In genomic region chr13:26025196-26025595, GRCh38 we compare ENCODE assay signal across 15 cellular contexts. TPM values are rescaled to one million over a fixed set of nuclear protein-coding genes. Genes with fewer than 3 reads are reported as not detected.
DNase-seq lines count a peak whose midpoint lies in the region; ATAC-seq and TF ChIP-seq lines count a peak whose summit lies in the region.
"Had no signal": no experiment of that assay in that cellular context is flagged by ENCODE, and none has a peak within 500 bp of the region (broad histone marks: within the 10 kb centered on the region; RNA-seq: fewer than 3 reads in every experiment).

No MANE protein-coding gene starts in this region.

- no peak overlapping the region for H3K4me3 ChIP-seq in IMR-90 (ENCODE audit: insufficient read depth, low read depth, low read length)
- no peak overlapping the region for H3K4me3 ChIP-seq in SJCRH30
- H3K4me3 ChIP-seq in mucosa of descending colon, result no peak overlapping the region
- H3K4me3 ChIP-seq: breast epithelium, GM23248, right atrium auricular region had no signal

- peak overlapping the region; percentile 3 for H2AFZ ChIP-seq in IMR-90 (replicated peaks; ENCODE audit: low read length, poor library complexity)
- H2AFZ ChIP-seq: GM23248 had no signal

- no peak overlapping the region for H2AK5ac ChIP-seq in IMR-90 (ENCODE audit: low read depth, low read length)

- no peaks in the 10 kb centered on the region for H3K36me3 ChIP-seq in IMR-90 (ENCODE audit: control insufficient read depth, insufficient read depth, low read length)
- H3K36me3 ChIP-seq in SJCRH30, result no peaks in the 10 kb centered on the region
- H3K36me3 ChIP-seq in mucosa of descending colon (ENCODE audit: low read depth), result no peaks in the 10 kb centered on the region
- H3K36me3 ChIP-seq: breast epithelium, right atrium auricular region had no signal

- H2BK15ac ChIP-seq in IMR-90 (ENCODE audit: low read depth, low read length), result no peak overlapping the region

- H4K8ac ChIP-seq in IMR-90 (ENCODE audit: low read depth in 2 of 2, low read length in 2 of 2), result no peak overlapping the region

- H3K4me1 ChIP-seq in IMR-90 (ENCODE audit: control insufficient read depth, insufficient read depth, low read length), result no peaks in the 10 kb centered on the region
- H3K4me1 ChIP-seq in SJCRH30, result peaks cover 53% of the 10 kb centered on the region
- H3K4me1 ChIP-seq in mucosa of descending colon (ENCODE audit: low read depth), result no peaks in the 10 kb centered on the region

- H3K56ac ChIP-seq in IMR-90 (ENCODE audit: extremely low read depth, insufficient read depth, low read length), result no peak overlapping the region

- no peak overlapping the region for H3K4me2 ChIP-seq in IMR-90 (ENCODE audit: low read depth, low read length)

- H3K23ac ChIP-seq in IMR-90 (ENCODE audit: low read depth, low read length), result no peak overlapping the region

- H2BK5ac ChIP-seq in IMR-90 (ENCODE audit: low read depth, low read length, poor library complexity, severe bottlenecking), result no peak overlapping the region

- no peak overlapping the region for H2BK120ac ChIP-seq in IMR-90 (ENCODE audit: low read depth, low read length)

- no peak overlapping the region for H2BK20ac ChIP-seq in IMR-90 (ENCODE audit: low read depth, low read length)

- dilution Hi-C loops in IMR-90 (cut with HindIII; ENCODE audit: low sequenced_read_pairs, unreplicated experiment), result no loop called here

- no peak for TF ChIP-seq RAD21 in IMR-90 (IDR thresholded peaks at IDR 0.05; ENCODE audit: low read length)

- no peak overlapping the region for H3K4ac ChIP-seq in IMR-90 (ENCODE audit: low read depth, low read length)

- no TSS peak for BruUV-seq in IMR-90 (replicated peaks; lab: Mats Ljungman, UMichigan)

- no peak for TF ChIP-seq CTCF in IMR-90 (conservative IDR thresholded peaks at IDR 0.05; ENCODE audit: low read depth, low read length)
- no peak for TF ChIP-seq CTCF in mucosa of descending colon (IDR thresholded peaks at IDR 0.05)

- H3K27ac ChIP-seq in IMR-90 (ENCODE audit: insufficient read depth, low read length), result no peak overlapping the region
- peak overlapping the region; percentile 12 for H3K27ac ChIP-seq in SJCRH30
- H3K27ac ChIP-seq: breast epithelium, foreskin keratinocyte, GM23248, right atrium auricular region had no signal

- no peak for ATAC-seq in IMR-90 (ENCODE audit: low read depth)
- ATAC-seq in sciatic nerve, result peak; percentile 49
- ATAC-seq in mucosa of descending colon, result no peak
- ATAC-seq: activated CD8-positive, alpha-beta memory T cell treated with anti-CD3 and anti-CD28 coated beads, Interleukin-2, amount 10 ng/mL, durations not matched to agents 7 days and 5 days; activated T-helper 17 cell treated with anti-CD3 and anti-CD28 coated beads, Interleukin-2, amount 50 U/mL, for 72 hours; foreskin keratinocyte had no signal

- POLR2A ChIA-PET in IMR-90 (lab: Charles Lee; ENCODE audit: unreplicated experiment), result no interaction called here

- no peaks in the 10 kb centered on the region for H3K79me1 ChIP-seq in IMR-90 (ENCODE audit: low read depth in 1 of 2, low read length in 2 of 2)

- H3K9me3 ChIP-seq in IMR-90 (ENCODE audit: control insufficient read depth, insufficient read depth, low read length) (no peaks in the 10 kb centered on the region), SJCRH30 (replicated peaks) (no peaks in the 10 kb centered on the region), mucosa of descending colon (no peaks in the 10 kb centered on the region)
- H3K9me3 ChIP-seq: breast epithelium, right atrium auricular region had no signal

- H3K9ac ChIP-seq in IMR-90 (ENCODE audit: low read depth, low read length), result no peak overlapping the region
- H3K9ac ChIP-seq: GM23248 had no signal

- in situ Hi-C loops in IMR-90 (cut with MboI; ENCODE audit: low sequenced_read_pairs), result no loop called here

- 0% methylated on average over 1 of the region's 12 CpGs; no CpG with 5 or more reads in 1 of the 2 experiments for WGBS in IMR-90 (ENCODE audit: extremely low coverage in 2 of 2, insufficient read length in 1 of 2), 2 experiments

- H3K18ac ChIP-seq in IMR-90 (ENCODE audit: low read depth, low read length), result no peak overlapping the region

- H4K20me1 ChIP-seq in IMR-90 (ENCODE audit: insufficient read depth, low read length), result no peaks in the 10 kb centered on the region

- TF ChIP-seq POLR2A in IMR-90 (IDR thresholded peaks at IDR 0.05; ENCODE audit: low read depth, low read length), result no peak

- H3K9me1 ChIP-seq in IMR-90 (ENCODE audit: insufficient read depth, low read length), result 0 out of 2 replicates have a peak, but pooled peaks cover 3% of the 10 kb centered on the region

- CTCF ChIA-PET in IMR-90 (lab: Yijun Ruan, JAX), result no interaction called here

- no peak overlapping the region for H4K91ac ChIP-seq in IMR-90 (ENCODE audit: insufficient read depth, low read depth, low read length)

- H2AK9ac ChIP-seq in IMR-90 (replicated peaks; ENCODE audit: low read depth, low read length, poor library complexity), result no peak overlapping the region

- H3K27me3 ChIP-seq in IMR-90 (ENCODE audit: control insufficient read depth, insufficient read depth, low read length) (no peaks in the 10 kb centered on the region), SJCRH30 (no peaks in the 10 kb centered on the region)
- H3K27me3 ChIP-seq: breast epithelium, foreskin keratinocyte, right atrium auricular region had no signal

- no peak for DNase-seq in IMR-90
- DNase-seq in SJCRH30, result peak; percentile 73 to 78
- peak; percentile 44 for DNase-seq in left kidney (ENCODE audit: low read depth, low spot score)
- DNase-seq in sciatic nerve (ENCODE audit: low spot score), result no peak
- no peak for DNase-seq in cortex of kidney (lab: John Stamatoyannopoulos, UW)
- DNase-seq in activated CD8-positive, alpha-beta memory T cell treated with anti-CD3 and anti-CD28 coated beads for 24 hours, result no peak
- no peak for DNase-seq in mucosa of descending colon
- DNase-seq: activated CD8-positive, alpha-beta memory T cell treated with anti-CD3 and anti-CD28 coated beads, Interleukin-2, amount 10 ng/mL, durations not matched to agents 7 days and 5 days; foreskin keratinocyte; GM23248; mesendoderm; stimulated activated CD4-positive, alpha-beta T cell treated with anti-CD3 and anti-CD28 coated beads, Interleukin-15, amount 100 ng/mL, for 24 hours had no signal

- intact Hi-C loops in IMR-90 (cut with micrococcal nuclease) (no loop called here), sciatic nerve (cut with DNase I) (no loop called here), mucosa of descending colon (cut with DNase I, micrococcal nuclease) (no loop called here)

- H4K5ac ChIP-seq in IMR-90 (ENCODE audit: low read depth, low read length), result no peak overlapping the region

- no peak overlapping the region for H3K14ac ChIP-seq in IMR-90 (replicated peaks; ENCODE audit: low read depth, low read length)

TF ChIP-seq in IMR-90, 13 proteins besides CTCF, POLR2A, EP300 and RAD21:
- TF ChIP-seq ELK1 (IDR thresholded peaks at IDR 0.05; ENCODE audit: borderline replicate concordance, low read depth, low read length) (no peak), MXI1 (IDR thresholded peaks at IDR 0.05; ENCODE audit: borderline replicate concordance, low read depth, low read length) (no peak), CHD1 (IDR thresholded peaks at IDR 0.05; ENCODE audit: low read depth, low read length) (no peak), MAFK (IDR thresholded peaks at IDR 0.05; ENCODE audit: low read depth, low read length) (no peak), SMC3 (IDR thresholded peaks at IDR 0.05; ENCODE audit: low read depth, low read length) (no peak), FOS (IDR thresholded peaks at IDR 0.05; ENCODE audit: low read depth, low read length) (no peak), MAZ (IDR thresholded peaks at IDR 0.05; ENCODE audit: borderline replicate concordance, low read depth, low read length) (no peak), NFE2L2 (IDR thresholded peaks at IDR 0.05; ENCODE audit: low read depth, low read length) (no peak), USF2 (IDR thresholded peaks at IDR 0.05; ENCODE audit: low read depth, low read length) (no peak), RCOR1 (IDR thresholded peaks at IDR 0.05; ENCODE audit: insufficient replicate concordance, low read length) (no peak), RFX5 (IDR thresholded peaks at IDR 0.05; ENCODE audit: low read depth, low read length) (no peak), CEBPB (IDR thresholded peaks at IDR 0.05; ENCODE audit: low read depth, low read length) (no peak), BHLHE40 (IDR thresholded peaks at IDR 0.05; ENCODE audit: low read depth, low read length) (no peak)
TF ChIP-seq in IMR-90: peak in this region for 0.

RNA-seq across cellular contexts. Expression of gene SHISA2, which starts 26.6 kb away (rescaled TPM):
- total RNA-seq in IMR-90 (2012; rRNA removed) (under 0.01 TPM in 1 of 2 replicates, not detected in the other), sciatic nerve (2.9 TPM), mucosa of descending colon (under 1 TPM; 0.26 to 0.43 (median 0.32) TPM)
- not detected in 2 replicates for polyA plus RNA-seq in IMR-90 (2012; rRNA removed)
- polyA plus RNA-seq in IMR-90 (2012; cell fraction: cytosol; rRNA removed), result not detected in 2 replicates
- polyA plus RNA-seq in IMR-90 (2012; cell fraction: nucleus; rRNA removed; ENCODE audit: low replicate concordance), result 0.04 TPM in 1 of 2 replicates, not detected in the other
- 43.1 and 48.7 TPM in 2 replicates for total RNA-seq in SJCRH30 (2014; rRNA removed; shearing (Covaris generic))
- total RNA-seq: right atrium auricular region had no signal

Comparison
In these comparisons a context has a peak if more than half of its experiments do, and no peak if none do; other contexts are left out.
1. DNase-seq: peak in SJCRH30 (2 of 2) and left kidney (single experiment); none in IMR-90 (single experiment), sciatic nerve (single experiment), cortex of kidney (single experiment), activated CD8-positive, alpha-beta memory T cell treated with anti-CD3 and anti-CD28 coated beads for 24 hours (single experiment) and mucosa of descending colon (0 of 3).
2. RNA of gene SHISA2, which starts 26.6 kb away (total RNA-seq): 43.1 to 48.7 TPM in SJCRH30; 2.9 TPM in sciatic nerve (single experiment), 0.26 to 0.43 TPM in mucosa of descending colon and under 0.01 TPM in IMR-90; every median in the first group is over 10 times any median in the second.